In the genomic region with DNA sequence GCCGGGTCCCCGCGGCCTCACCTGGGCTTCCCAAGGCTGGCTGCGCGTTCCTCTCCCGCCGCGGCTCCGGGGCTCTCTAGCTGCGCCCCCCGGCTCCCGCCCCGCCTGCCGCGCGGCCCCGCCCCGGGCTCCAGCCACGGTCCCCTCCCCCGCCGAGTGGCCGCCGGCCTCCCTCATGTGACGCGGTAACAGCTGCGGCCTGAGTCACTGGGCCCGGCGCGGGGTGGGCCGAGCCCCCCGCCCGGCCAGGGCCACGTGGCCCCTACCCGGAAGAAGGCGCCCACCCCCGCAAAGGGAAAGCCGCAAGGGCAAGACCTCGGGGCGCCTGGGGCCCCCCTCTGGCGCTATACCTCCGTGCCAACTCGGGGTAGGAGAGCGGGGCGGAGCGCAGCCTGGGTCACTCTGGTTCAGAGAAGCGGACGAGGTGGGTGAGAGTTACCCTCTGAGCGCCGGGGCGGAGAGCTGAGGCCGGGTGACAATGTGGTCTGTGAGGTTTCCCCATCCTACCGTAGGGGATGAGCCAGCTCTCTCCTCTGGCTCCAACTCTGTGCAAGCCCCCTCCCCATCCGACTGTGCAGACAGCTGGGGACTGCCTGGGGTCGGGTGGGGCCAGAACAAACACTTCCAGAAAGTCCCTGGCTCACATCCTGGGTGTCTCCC, we compare ENCODE assay signal across 8 cellular contexts. TPM values are rescaled to one million over a fixed set of nuclear protein-coding genes. Genes with fewer than 3 reads are reported as not detected.
A peak's percentile ranks its signal among the peaks of the same experiment; 100 is the strongest.
DNase-seq lines count a peak whose midpoint lies in the region; ATAC-seq, FAIRE-seq and TF ChIP-seq lines count a peak whose summit lies in the region.

A gene with protein sequence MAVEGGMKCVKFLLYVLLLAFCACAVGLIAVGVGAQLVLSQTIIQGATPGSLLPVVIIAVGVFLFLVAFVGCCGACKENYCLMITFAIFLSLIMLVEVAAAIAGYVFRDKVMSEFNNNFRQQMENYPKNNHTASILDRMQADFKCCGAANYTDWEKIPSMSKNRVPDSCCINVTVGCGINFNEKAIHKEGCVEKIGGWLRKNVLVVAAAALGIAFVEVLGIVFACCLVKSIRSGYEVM (minus strand): TSS at position 78 of the 660 bp plus-strand sequence. CDS start 668 bp downstream, outside the sequence.

- H3K4me3 ChIP-seq in mammary epithelial cell (replicated peaks in 1 of 3; ENCODE audit: insufficient read depth in 1 of 3, low read depth in 2 of 3, low read length in 3 of 3) (peak within 1 kb of the TSS; percentile 77 to 91 (median 89)), small intestine (ENCODE audit: low read depth in 1 of 2, low read length in 2 of 2) (peak within 1 kb of the TSS; percentile 89 to 96)

- 2% methylated on average over 16 of the region's 54 CpGs for WGBS in mammary epithelial cell (ENCODE audit: low coverage, missing lambda C conversion rate)
- 0 to 1% (median 1%) methylated on average over 41 to 54 of the region's 54 CpGs for WGBS in small intestine, 3 donors

- H4K20me1 ChIP-seq in mammary epithelial cell (ENCODE audit: insufficient read depth, low read length), result no peaks in the 10 kb centered on the region

- no peak for FAIRE-seq in small intestine (lab: Jason Lieb, UNC)

- H3K4me2 ChIP-seq in mammary epithelial cell (ENCODE audit: insufficient read depth, low read depth, low read length), result peak within 1 kb of the TSS; percentile 95

- BruUV-seq in mammary epithelial cell (replicated peaks; lab: Mats Ljungman, UMichigan), result no TSS peak

- intact Hi-C loops in mammary epithelial cell (cut with micrococcal nuclease), result loop anchor here (1.0 kb wide), 1 partner anchor 8 kb away; no protein-coding TSS in a partner anchor

- H3K27ac ChIP-seq in VCaP, result peak within 1 kb of the TSS; percentile 95
- peak within 1 kb of the TSS; percentile 81 for H3K27ac ChIP-seq in mammary epithelial cell (ENCODE audit: insufficient read depth, low read depth, low read length)
- peak within 1 kb of the TSS; percentile 97 for H3K27ac ChIP-seq in small intestine (ENCODE audit: low read depth in 1 of 2, low read length in 1 of 2)

- H3K36me3 ChIP-seq in mammary epithelial cell (ENCODE audit: insufficient read depth, low read length) (peaks cover 10% of the 10 kb centered on the region), small intestine (ENCODE audit: control insufficient read depth in 2 of 2, insufficient read depth in 2 of 2, low read length in 2 of 2) (peaks cover 5 to 14% of the 10 kb centered on the region in 2 donors)

- no peaks in the 10 kb centered on the region for H3K9me3 ChIP-seq in mammary epithelial cell (replicated peaks; ENCODE audit: insufficient read depth, low read length)
- no peaks in the 10 kb centered on the region for H3K9me3 ChIP-seq in small intestine (ENCODE audit: control insufficient read depth, low read depth)

- no peaks in the 10 kb centered on the region for H3K27me3 ChIP-seq in mammary epithelial cell (ENCODE audit: insufficient read depth, low read length)
- no peaks in the 10 kb centered on the region for H3K27me3 ChIP-seq in small intestine (ENCODE audit: control insufficient read depth in 2 of 2, insufficient read depth in 2 of 2, low read length in 2 of 2)

- H3K9ac ChIP-seq in mammary epithelial cell (ENCODE audit: insufficient read depth, low read length), result peak within 1 kb of the TSS; percentile 75

- CTCF ChIA-PET in mammary epithelial cell (lab: Charles Lee; ENCODE audit: low non-redundant PET), result interaction anchor here (0.6 to 1.2 kb wide), 3 partner anchors 9 to 429 kb away, joined by 3 to 22 read pairs (median 11); a partner anchor contains a TSS

- TF ChIP-seq CTCF in VCaP (conservative IDR thresholded peaks at IDR 0.05), result no peak
- TF ChIP-seq CTCF in mammary epithelial cell (conservative IDR thresholded peaks at IDR 0.05 in 1 of 2, IDR thresholded peaks at IDR 0.05 in 1 of 2; ENCODE audit: extremely low read depth in 1 of 2, insufficient read depth in 1 of 2, low read depth in 1 of 2, low read length in 2 of 2), result no peak

- DNase-seq in NCI-H1436 (lab: John Stamatoyannopoulos, UW), result peak; percentile 48
- DNase-seq in NCI-H1436 treated with DMSO at 0.1 percent for 48 hours (lab: John Stamatoyannopoulos, UW), result no peak
- DNase-seq in NCI-H1105 (lab: John Stamatoyannopoulos, UW), result peak; percentile 37
- DNase-seq in mammary epithelial cell, result peak; percentile 80
- peak; percentile 88 for DNase-seq in iPS-NIHi7 (ENCODE audit: extremely low spot score)
- DNase-seq in small intestine, result peak; percentile 77

- dilution Hi-C loops in mammary epithelial cell (cut with HindIII; ENCODE audit: low sequenced_read_pairs), result loop anchor here (10.0 kb wide), 1 partner anchor 226 kb away; no protein-coding TSS in a partner anchor

- H3K4me1 ChIP-seq in mammary epithelial cell (ENCODE audit: insufficient read depth, low read length) (peaks cover 24% of the 10 kb centered on the region), small intestine (ENCODE audit: control insufficient read depth in 2 of 2, insufficient read depth in 1 of 2, low read depth in 1 of 2, low read length in 1 of 2) (peaks cover 2 to 11% of the 10 kb centered on the region in 2 donors)

- peak; percentile 53 for ATAC-seq in HG02610 (IDR thresholded peaks at IDR 0.05; ENCODE audit: unreplicated experiment)

- H3K79me2 ChIP-seq in mammary epithelial cell (ENCODE audit: insufficient read depth, low read length), result peaks cover 37% of the 10 kb centered on the region

- in situ Hi-C loops in mammary epithelial cell (cut with MboI; ENCODE audit: low sequenced_read_pairs in 2 of 2), result loop anchor here (25.0 kb wide), 2 partner anchors 358 to 483 kb away; a partner anchor contains a TSS

- H2AFZ ChIP-seq in mammary epithelial cell (ENCODE audit: low read depth, low read length), result peak within 1 kb of the TSS; percentile 83

RNA-seq across cellular contexts. Expression of the gene that starts here (rescaled TPM):
- 100 to 1,000 TPM; 552 to 814 TPM for total RNA-seq in mammary epithelial cell
- polyA plus RNA-seq in mammary epithelial cell, result 822 TPM
- 467 TPM for polyA minus RNA-seq in mammary epithelial cell
- 100 to 1,000 TPM; 561 to 710 (median 694) TPM for polyA plus RNA-seq in small intestine
